1 cellular context compared by ENCODE assay signal in genomic region chr10:51857326-51857725, GRCh38.
TF ChIP-seq lines count a peak whose summit lies in the region.

No MANE protein-coding gene starts in this region.

TF ChIP-seq in GM23338, 12 proteins besides CTCF, POLR2A, EP300 and RAD21:
- TF ChIP-seq ZNF462 (CRISPR knock-in tag; IDR thresholded peaks at IDR 0.05): peak; percentile 24; the same call in 1 of the 2 replicates
- TF ChIP-seq ZNF331 (CRISPR knock-in tag; IDR thresholded peaks at IDR 0.05; ENCODE audit: low read depth): no peak
